Comparison of ENCODE assay signal across 1 cellular context in genomic region chr2:235639387-235639786, GRCh38.
TF ChIP-seq lines count a peak whose summit lies in the region.

No MANE protein-coding gene starts in this region.

TF ChIP-seq in HEK293, 187 proteins besides CTCF, POLR2A, EP300 and RAD21 (continued from another document):
- no peak for TF ChIP-seq ZNF398 (tag by site-specific recombination; IDR thresholded peaks at IDR 0.05)
- TF ChIP-seq ZNF513 (tag by site-specific recombination; IDR thresholded peaks at IDR 0.05) = peak; percentile 34; the same call in 1 of the 2 replicates
- TF ChIP-seq ZNF600 (tag by site-specific recombination; IDR thresholded peaks at IDR 0.05) = peak; percentile 51; the same call in 1 of the 2 replicates
- 0 out of 2 replicates have a peak, but pooled peaks have one; percentile 19 for TF ChIP-seq PRDM10 (tag by site-specific recombination; IDR thresholded peaks at IDR 0.05)
- 0 out of 2 replicates have a peak, but pooled peaks have one; percentile 13 for TF ChIP-seq ZNF335 (tag by site-specific recombination; conservative IDR thresholded peaks at IDR 0.05)
- TF ChIP-seq KLF17 (tag by site-specific recombination; IDR thresholded peaks at IDR 0.05) = no peak
- TF ChIP-seq ELK4 (IDR thresholded peaks at IDR 0.05; ENCODE audit: borderline replicate concordance, low read depth, low read length) = no peak
- no peak for TF ChIP-seq ZNF830 (tag by site-specific recombination; IDR thresholded peaks at IDR 0.05; ENCODE audit: low read depth)
- TF ChIP-seq ZNF23 (tag by site-specific recombination; IDR thresholded peaks at IDR 0.05; ENCODE audit: borderline replicate concordance) = no peak
- TF ChIP-seq ZNF16 (tag by site-specific recombination; IDR thresholded peaks at IDR 0.05; ENCODE audit: low read depth) = no peak
- TF ChIP-seq ZNF660 (tag by site-specific recombination; IDR thresholded peaks at IDR 0.05) = no peak
- TF ChIP-seq ZBTB26 (tag by site-specific recombination; optimal IDR thresholded peaks at IDR 0.05) = no peak
- no peak for TF ChIP-seq ZNF423 (tag by site-specific recombination; IDR thresholded peaks at IDR 0.05)
- TF ChIP-seq SCRT2 (tag by site-specific recombination; IDR thresholded peaks at IDR 0.05) = peak; percentile 68
- no peak for TF ChIP-seq ZNF837 (tag by site-specific recombination; IDR thresholded peaks at IDR 0.05)
- TF ChIP-seq ZNF791 (tag by site-specific recombination; IDR thresholded peaks at IDR 0.05) = no peak
- no peak for TF ChIP-seq TRIM28 (IDR thresholded peaks at IDR 0.05; ENCODE audit: borderline replicate concordance, low read length)
- TF ChIP-seq ZBTB17 (tag by site-specific recombination; IDR thresholded peaks at IDR 0.05) = peak; percentile 64; the same call in 1 of the 2 replicates
- peak; percentile 44 for TF ChIP-seq SP2 (tag by site-specific recombination; IDR thresholded peaks at IDR 0.05)
- no peak for TF ChIP-seq ZNF433 (tag by site-specific recombination; IDR thresholded peaks at IDR 0.05; ENCODE audit: low read depth)
- TF ChIP-seq SP3 (tag by site-specific recombination; IDR thresholded peaks at IDR 0.05) = no peak
- 0 out of 2 replicates have a peak, but pooled peaks have one; percentile 35 for TF ChIP-seq EGR2 (tag by site-specific recombination; IDR thresholded peaks at IDR 0.05; ENCODE audit: low read depth)
